In the genomic region with DNA sequence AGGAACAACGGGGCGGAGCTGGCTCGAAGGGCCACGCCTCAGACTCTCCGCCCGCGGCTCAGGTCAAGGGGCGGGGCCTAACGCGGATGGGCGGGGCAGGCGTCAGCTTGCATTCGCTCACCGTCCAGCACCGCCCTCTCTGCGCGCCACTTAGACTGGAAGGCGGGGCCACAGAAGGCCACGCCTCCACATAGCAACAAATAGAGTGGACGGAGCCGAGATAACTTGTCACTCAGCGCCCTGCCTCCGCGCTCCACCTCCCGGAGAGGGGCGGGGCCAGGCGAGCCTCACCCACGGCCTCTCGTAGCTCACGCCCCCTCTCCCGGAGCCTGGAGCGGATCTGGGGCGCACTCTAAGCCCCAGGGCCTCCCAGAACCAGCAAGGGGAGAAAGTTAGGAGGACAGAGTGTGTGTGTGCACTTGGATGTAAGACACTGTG, we compare ENCODE assay signal across 8 cellular contexts. TPM values are rescaled to one million over a fixed set of nuclear protein-coding genes. Genes with fewer than 3 reads are reported as not detected.
DNase-seq lines count a peak whose midpoint lies in the region; ATAC-seq, FAIRE-seq and TF ChIP-seq lines count a peak whose summit lies in the region.

No MANE protein-coding gene starts in this region.

- peak overlapping the region; percentile 44 to 78 for H3K4me3 ChIP-seq in DND-41 (ENCODE audit: low read depth in 1 of 2, low read length in 2 of 2)
- H3K4me3 ChIP-seq in LNCaP clone FGC (ENCODE audit: low read depth, low read length), result peak overlapping the region; percentile 90
- H3K4me3 ChIP-seq in naive thymus-derived CD4-positive, alpha-beta T cell (ENCODE audit: low read length), result peak overlapping the region; percentile 44

- H3K9me3 ChIP-seq in DND-41 (ENCODE audit: insufficient read depth, low read length, severe bottlenecking), result no peaks in the 10 kb centered on the region
- no peaks in the 10 kb centered on the region for H3K9me3 ChIP-seq in naive thymus-derived CD4-positive, alpha-beta T cell (ENCODE audit: control insufficient read depth in 2 of 3, low read length in 3 of 3)

- peaks cover 5% of the 10 kb centered on the region; the same call in 1 of the 2 replicates for H4K20me1 ChIP-seq in DND-41 (ENCODE audit: insufficient read depth, low read length)

- H3K27me3 Mint-ChIP-seq in activated T-helper 17 cell treated with anti-CD3 and anti-CD28 coated beads, Interleukin-2, amount 50 U/mL, for 72 hours, result peaks cover 5% of the 10 kb centered on the region
- H3K27me3 Mint-ChIP-seq in naive thymus-derived CD4-positive, alpha-beta T cell, result peaks cover 6 to 28% (median 7%) of the 10 kb centered on the region in 5 donors

- H3K36me3 ChIP-seq in DND-41 (ENCODE audit: insufficient read depth, low read length), result no peaks in the 10 kb centered on the region
- no peaks in the 10 kb centered on the region for H3K36me3 ChIP-seq in naive thymus-derived CD4-positive, alpha-beta T cell (ENCODE audit: control insufficient read depth in 2 of 3, insufficient read depth in 3 of 3, low read length in 3 of 3)

- CTCF ChIA-PET in naive thymus-derived CD4-positive, alpha-beta T cell (lab: Charles Lee), result interaction anchor here (0.6 to 5.7 kb wide), 6 partner anchors 12 to 169 kb away, joined by 3 to 33 read pairs (median 6); partner anchors contain the start of gene SERTAD1

- H3K79me2 ChIP-seq in DND-41 (ENCODE audit: insufficient read depth, low read length), result no peaks in the 10 kb centered on the region

- peak overlapping the region; percentile 90 for H3K4me3 Mint-ChIP-seq in activated T-helper 17 cell treated with anti-CD3 and anti-CD28 coated beads, Interleukin-2, amount 50 U/mL, for 72 hours
- H3K4me3 Mint-ChIP-seq in naive thymus-derived CD4-positive, alpha-beta T cell, result peak overlapping the region; percentile 83 to 95 (median 86)
- H3K4me3 Mint-ChIP-seq in stimulated activated effector memory CD8-positive, alpha-beta T cell treated with anti-CD3 and anti-CD28 coated beads, Interleukin-12 subunit alpha, Interleukin-12 subunit beta, amount 100 ng/mL, for 72 hours, result peak overlapping the region; percentile 82

- H3K4me1 ChIP-seq in DND-41 (ENCODE audit: insufficient read depth, low read length), result peaks cover 20% of the 10 kb centered on the region
- H3K4me1 ChIP-seq in naive thymus-derived CD4-positive, alpha-beta T cell (ENCODE audit: control insufficient read depth in 2 of 2, insufficient read depth in 2 of 2, low read length in 2 of 2), result peaks cover 0 to 7% of the 10 kb centered on the region in 2 donors

- POLR2A ChIA-PET in naive thymus-derived CD4-positive, alpha-beta T cell (lab: Charles Lee), result interaction anchor here (0.8 to 4.5 kb wide), 10 partner anchors 8 to 148 kb away, joined by 3 to 47 read pairs (median 4); partner anchors contain the start of genes C19orf47, PLD3, SERTAD1 and SERTAD3

- FAIRE-seq in H54 (lab: Jason Lieb, UNC), result peak; percentile 38

- peak overlapping the region; percentile 86 for H2AFZ ChIP-seq in DND-41 (ENCODE audit: low read depth, low read length)

- H3K9ac ChIP-seq in DND-41 (ENCODE audit: low read depth, low read length), result peak overlapping the region; percentile 72

- no peak for TF ChIP-seq CTCF in DND-41 (IDR thresholded peaks at IDR 0.05; ENCODE audit: borderline replicate concordance, extremely low read depth, low read length, poor library complexity, severe bottlenecking)
- no peak for TF ChIP-seq CTCF in LNCaP clone FGC (IDR thresholded peaks at IDR 0.05; ENCODE audit: control insufficient read depth, extremely low read depth, insufficient read depth)

- H3K27ac ChIP-seq in DND-41 (ENCODE audit: low read length), result peak overlapping the region; percentile 76
- H3K27ac ChIP-seq in naive thymus-derived CD4-positive, alpha-beta T cell (ENCODE audit: low read depth, low read length), result peak overlapping the region; percentile 66

- H3K27ac Mint-ChIP-seq in activated T-helper 17 cell treated with anti-CD3 and anti-CD28 coated beads, Interleukin-2, amount 50 U/mL, for 72 hours, result peak overlapping the region; percentile 91
- H3K27ac Mint-ChIP-seq in naive thymus-derived CD4-positive, alpha-beta T cell, result peak overlapping the region; percentile 70 to 94 (median 87)
- peak overlapping the region; percentile 95 for H3K27ac Mint-ChIP-seq in stimulated activated effector memory CD8-positive, alpha-beta T cell treated with anti-CD3 and anti-CD28 coated beads, Interleukin-12 subunit alpha, Interleukin-12 subunit beta, amount 100 ng/mL, for 72 hours

- DNase-seq in DND-41, result peak; percentile 99
- peak; percentile 99 for DNase-seq in H54 (ENCODE audit: insufficient read length, low spot score)
- peak; percentile 96 for DNase-seq in LNCaP clone FGC (ENCODE audit: low read depth)
- DNase-seq in RPMI7951 (ENCODE audit: low read depth), result peak; percentile 98
- DNase-seq in fibroblast of gingiva (ENCODE audit: low read depth), result peak; percentile 99
- peak; percentile 98 to 100 (median 99) for DNase-seq in naive thymus-derived CD4-positive, alpha-beta T cell
- peak; percentile 99 to 100 for DNase-seq in stimulated activated effector memory CD8-positive, alpha-beta T cell treated with anti-CD3 and anti-CD28 coated beads, Interleukin-12 subunit alpha, Interleukin-12 subunit beta, amount 100 ng/mL, for 72 hours (ENCODE audit: low spot score in 2 of 2)

- peaks cover 15% of the 10 kb centered on the region for H3K36me3 Mint-ChIP-seq in activated T-helper 17 cell treated with anti-CD3 and anti-CD28 coated beads, Interleukin-2, amount 50 U/mL, for 72 hours (ENCODE audit: low read depth)
- H3K36me3 Mint-ChIP-seq in naive thymus-derived CD4-positive, alpha-beta T cell, result peaks cover 0 to 6% (median 0%) of the 10 kb centered on the region in 5 donors
- H3K36me3 Mint-ChIP-seq in stimulated activated effector memory CD8-positive, alpha-beta T cell treated with anti-CD3 and anti-CD28 coated beads, Interleukin-12 subunit alpha, Interleukin-12 subunit beta, amount 100 ng/mL, for 72 hours, result peaks cover 8% of the 10 kb centered on the region

- no peaks in the 10 kb centered on the region for H3K9me3 Mint-ChIP-seq in activated T-helper 17 cell treated with anti-CD3 and anti-CD28 coated beads, Interleukin-2, amount 50 U/mL, for 72 hours
- peaks cover 0 to 2% (median 0%) of the 10 kb centered on the region in 11 donors for H3K9me3 Mint-ChIP-seq in naive thymus-derived CD4-positive, alpha-beta T cell
- no peaks in the 10 kb centered on the region for H3K9me3 Mint-ChIP-seq in stimulated activated effector memory CD8-positive, alpha-beta T cell treated with anti-CD3 and anti-CD28 coated beads, Interleukin-12 subunit alpha, Interleukin-12 subunit beta, amount 100 ng/mL, for 72 hours

- no peak for TF ChIP-seq POLR2A in H54 (IDR thresholded peaks at IDR 0.05; ENCODE audit: low read depth, low read length)

- no peaks in the 10 kb centered on the region for H3K27me3 ChIP-seq in DND-41 (ENCODE audit: insufficient read depth, low read length, poor library complexity)
- peaks cover 3 to 4% of the 10 kb centered on the region in 2 donors for H3K27me3 ChIP-seq in naive thymus-derived CD4-positive, alpha-beta T cell (ENCODE audit: control insufficient read depth in 2 of 2, insufficient read depth in 2 of 2, low read length in 2 of 2)

- peaks cover 15% of the 10 kb centered on the region for H3K4me1 Mint-ChIP-seq in activated T-helper 17 cell treated with anti-CD3 and anti-CD28 coated beads, Interleukin-2, amount 50 U/mL, for 72 hours
- H3K4me1 Mint-ChIP-seq in naive thymus-derived CD4-positive, alpha-beta T cell, result peaks cover 18 to 27% (median 25%) of the 10 kb centered on the region in 7 donors
- peaks cover 44% of the 10 kb centered on the region for H3K4me1 Mint-ChIP-seq in stimulated activated effector memory CD8-positive, alpha-beta T cell treated with anti-CD3 and anti-CD28 coated beads, Interleukin-12 subunit alpha, Interleukin-12 subunit beta, amount 100 ng/mL, for 72 hours

- ATAC-seq in DND-41 (ENCODE audit: insufficient read depth, low read depth), result peak; percentile 88
- ATAC-seq in activated T-helper 17 cell treated with anti-CD3 and anti-CD28 coated beads, Interleukin-2, amount 50 U/mL, for 72 hours (replicated peaks), result peak; percentile 83
- ATAC-seq in naive thymus-derived CD4-positive, alpha-beta T cell, result peak; percentile 90
- ATAC-seq in stimulated activated effector memory CD8-positive, alpha-beta T cell treated with anti-CD3 and anti-CD28 coated beads, Interleukin-12 subunit alpha, Interleukin-12 subunit beta, amount 100 ng/mL, for 72 hours, result peak; percentile 79

- H3K4me2 ChIP-seq in DND-41 (ENCODE audit: insufficient read depth, low read length), result peak overlapping the region; percentile 98

- intact Hi-C loops in naive thymus-derived CD4-positive, alpha-beta T cell (cut with micrococcal nuclease), result loop anchor here (1.0 to 10.0 kb wide), 19 partner anchors 21 to 1817 kb away; partner anchors contain the start of genes COQ8B (in 2 of the 2), ITPKC (in 2 of the 2), SERTAD3 (in 2 of the 2) and ACTMAP (in 1 of the 2)

RNA-seq across cellular contexts. Expression of gene BLVRB, which starts 0.3 kb away (rescaled TPM):
- 77.4 and 101 TPM in 2 replicates for total RNA-seq in RPMI7951 (2014; rRNA removed; shearing (Covaris generic))
- 10 to 100 TPM; 27.1 to 55.5 TPM for total RNA-seq in activated T-helper 17 cell treated with anti-CD3 and anti-CD28 coated beads, Interleukin-2, amount 50 U/mL, for 72 hours
- 10 to 100 TPM; 11.0 to 42.2 (median 13.3) TPM for total RNA-seq in naive thymus-derived CD4-positive, alpha-beta T cell
- 10 to 100 TPM; 27.6 TPM for polyA plus RNA-seq in naive thymus-derived CD4-positive, alpha-beta T cell

RNA-seq across cellular contexts. Expression of gene SPTBN4, which starts 1.0 kb away (rescaled TPM):
- total RNA-seq in RPMI7951 (2014; rRNA removed; shearing (Covaris generic)), result 0.84 and 2.9 TPM in 2 replicates
- total RNA-seq in activated T-helper 17 cell treated with anti-CD3 and anti-CD28 coated beads, Interleukin-2, amount 50 U/mL, for 72 hours, result 10 to 100 TPM in 1 of 2 donors, 1 to 10 TPM in 1; 1.4 to 16.4 TPM
- 1 to 10 TPM in 1 of 5 experiments, under 1 TPM in 4; 0.27 to 1.5 (median 0.80) TPM for total RNA-seq in naive thymus-derived CD4-positive, alpha-beta T cell
- polyA plus RNA-seq in naive thymus-derived CD4-positive, alpha-beta T cell, result under 1 TPM in 1 of 2 donors, not detected in 1; 0.20 TPM

RNA-seq across cellular contexts. Expression of gene SERTAD3, which starts 21.7 kb away (rescaled TPM):
- 29.4 and 32.3 TPM in 2 replicates for total RNA-seq in RPMI7951 (2014; rRNA removed; shearing (Covaris generic))
- total RNA-seq in activated T-helper 17 cell treated with anti-CD3 and anti-CD28 coated beads, Interleukin-2, amount 50 U/mL, for 72 hours, result 10 to 100 TPM; 14.3 to 23.9 TPM
- 10 to 100 TPM; 15.2 to 44.1 (median 17.8) TPM for total RNA-seq in naive thymus-derived CD4-positive, alpha-beta T cell
- polyA plus RNA-seq in naive thymus-derived CD4-positive, alpha-beta T cell, result 1 to 10 TPM; 2.7 to 4.4 TPM

RNA-seq across cellular contexts. Expression of gene SERTAD1, which starts 40.0 kb away (rescaled TPM):
- total RNA-seq in RPMI7951 (2014; rRNA removed; shearing (Covaris generic)), result 13.2 and 17.1 TPM in 2 replicates
- total RNA-seq in activated T-helper 17 cell treated with anti-CD3 and anti-CD28 coated beads, Interleukin-2, amount 50 U/mL, for 72 hours, result 10 to 100 TPM; 14.3 to 34.4 TPM
- total RNA-seq in naive thymus-derived CD4-positive, alpha-beta T cell, result 10 to 100 TPM in 4 of 5 experiments, 1 to 10 TPM in 1; 8.1 to 30.9 (median 13.5) TPM
- polyA plus RNA-seq in naive thymus-derived CD4-positive, alpha-beta T cell, result 1 to 10 TPM; 3.3 to 6.9 TPM

RNA-seq across cellular contexts. Expression of gene PRX, which starts 52.6 kb away (rescaled TPM):
- 0.72 and 1.2 TPM in 2 replicates for total RNA-seq in RPMI7951 (2014; rRNA removed; shearing (Covaris generic))
- total RNA-seq in activated T-helper 17 cell treated with anti-CD3 and anti-CD28 coated beads, Interleukin-2, amount 50 U/mL, for 72 hours, result 1 to 10 TPM in 1 of 2 donors, under 1 TPM in 1; 0.82 to 1.3 TPM
- 1 to 10 TPM in 4 of 5 experiments, under 1 TPM in 1; 0.85 to 4.0 (median 2.6) TPM for total RNA-seq in naive thymus-derived CD4-positive, alpha-beta T cell
- polyA plus RNA-seq in naive thymus-derived CD4-positive, alpha-beta T cell, result under 1 TPM; 0.14 to 0.60 TPM

Comparison
In these comparisons a context has a peak if more than half of its experiments do, and no peak if none do; other contexts are left out.
1. Peak in every context shown above with its lines: DNase-seq, ATAC-seq, H3K4me3 ChIP-seq and H3K27ac ChIP-seq.